In genomic region chr18:59156316-59156715, GRCh38 we compare ENCODE assay signal across 20 cellular contexts.
"Had no signal": no experiment of that assay in that cellular context is flagged by ENCODE, and none has a peak within 500 bp of the region (broad histone marks: within the 10 kb centered on the region; RNA-seq: fewer than 3 reads in every experiment).

No MANE protein-coding gene starts in this region.

- H3K9me3 ChIP-seq: colonic mucosa, esophagus squamous epithelium, gastrocnemius medialis, heart right ventricle, left lung, lower lobe of right lung, mucosa of descending colon had no signal

- H3K36me3 ChIP-seq: colonic mucosa had no signal

- H3K27me3 ChIP-seq: colonic mucosa, dorsolateral prefrontal cortex, esophagus squamous epithelium, gastrocnemius medialis, heart right ventricle, left lung had no signal

- H3K4me1 ChIP-seq: colonic mucosa, gastrocnemius medialis, heart right ventricle, left lung, lower lobe of right lung had no signal

- H3K27ac ChIP-seq: colonic mucosa, esophagus squamous epithelium, gastrocnemius medialis, heart right ventricle, left lung, lower lobe of right lung had no signal

- ATAC-seq: gastrocnemius medialis, heart right ventricle, left cardiac atrium, left lung, left ventricle myocardium superior, lower lobe of right lung, mucosa of descending colon had no signal

- DNase-seq: colonic mucosa; cortex of kidney; dorsolateral prefrontal cortex; effector CD4-positive, alpha-beta T cell; effector memory CD4-positive, alpha-beta T cell; esophagus squamous epithelium; foreskin fibroblast; foreskin melanocyte; gastrocnemius medialis; glutamatergic neuron; head of caudate nucleus; heart right ventricle; hippocampal formation; left cardiac atrium; left lung; left ventricle myocardium superior; lower lobe of right lung; mesenchymal stem cell; mucosa of descending colon; naive B cell had no signal

- H3K4me3 ChIP-seq: colonic mucosa, dorsolateral prefrontal cortex, esophagus squamous epithelium, gastrocnemius medialis, heart right ventricle, left lung, lower lobe of right lung, mucosa of descending colon had no signal
